ENCODE assay signal across 29 cellular contexts in the genomic region with DNA sequence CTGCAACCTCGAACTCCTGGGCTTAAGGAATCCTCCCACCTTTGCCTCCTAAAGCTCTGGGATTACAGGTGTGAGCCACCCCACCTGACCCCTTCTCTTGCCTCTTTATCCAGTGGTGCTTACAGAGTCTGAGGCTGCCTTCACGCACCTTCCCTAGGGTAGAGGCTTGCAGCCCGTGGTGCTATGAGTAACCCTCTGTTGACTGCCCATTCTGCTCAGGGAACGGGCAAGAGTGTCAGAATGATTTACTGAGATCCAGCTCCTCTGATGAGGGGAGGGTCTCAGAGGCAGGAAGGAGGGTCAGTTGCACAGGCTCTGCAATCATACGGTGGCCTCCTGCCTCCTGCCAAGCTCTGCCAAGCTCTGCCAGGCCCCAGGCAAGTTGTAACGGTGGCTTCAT.
"Had no signal": no experiment of that assay in that cellular context is flagged by ENCODE, and none has a peak within 500 bp of the region (broad histone marks: within the 10 kb centered on the region; RNA-seq: fewer than 3 reads in every experiment).

No MANE protein-coding gene starts in this region.

- DNase-seq: activated CD4-positive, alpha-beta memory T cell treated with anti-CD3 and anti-CD28 coated beads for 36 hours; activated CD4-positive, alpha-beta T cell treated with anti-CD3 and anti-CD28 coated beads, Interleukin-2, amount 10 ng/mL, durations not matched to agents 7 days and 5 days; activated CD4-positive, CD25-positive, alpha-beta regulatory T cell; activated CD8-positive, alpha-beta memory T cell treated with anti-CD3 and anti-CD28 coated beads for 24 hours; activated effector memory CD4-positive, alpha-beta T cell treated with anti-CD3 and anti-CD28 coated beads, Interleukin-2, amount 50 U/mL, for 16 hours; activated naive CD4-positive, alpha-beta T cell treated with Interleukin-2 at 50 U/mL for 16 hours; activated naive CD8-positive, alpha-beta T cell treated with anti-CD3 and anti-CD28 coated beads, Interleukin-2, amount 50 U/mL, for 24 hours; activated T-cell treated with anti-CD3 and anti-CD28 coated beads, Interleukin-2, amount 50 U/mL, for 4 hours; amniotic stem cell; body of pancreas; central memory CD4-positive, alpha-beta T cell; MM.1S; NCI-H1105; NCI-H1436; NCI-H1694 treated with DMSO at 0.1 percent for 48 hours; NCI-H2029 treated with DMSO at 0.1 percent for 48 hours; NCI-H510A treated with DMSO at 0.1 percent for 48 hours; NCI-H774; OCI-M1; RPMI8226; T-helper 1 cell had no signal

- H3K27ac ChIP-seq: ascending aorta, body of pancreas, KMS-11, SK-N-MC, VCaP had no signal

- H3K27ac Mint-ChIP-seq: activated CD4-positive, alpha-beta memory T cell treated with anti-CD3 and anti-CD28 coated beads for 36 hours; activated CD4-positive, alpha-beta T cell treated with anti-CD3 and anti-CD28 coated beads, Interleukin-2, amount 10 ng/mL, durations not matched to agents 7 days and 5 days; activated naive CD4-positive, alpha-beta T cell treated with anti-CD3 and anti-CD28 coated beads, Interleukin-2, amount 50 U/mL, for 72 hours; activated naive CD8-positive, alpha-beta T cell treated with anti-CD3 and anti-CD28 coated beads, Interleukin-2, amount 50 U/mL, for 24 hours had no signal

- H3K36me3 Mint-ChIP-seq: activated CD4-positive, alpha-beta memory T cell treated with anti-CD3 and anti-CD28 coated beads for 36 hours had no signal

- H3K9me3 Mint-ChIP-seq: activated naive CD8-positive, alpha-beta T cell treated with anti-CD3 and anti-CD28 coated beads, Interleukin-2, amount 50 U/mL, for 24 hours; activated T-cell treated with anti-CD3 and anti-CD28 coated beads, Interleukin-2, amount 50 U/mL, for 4 hours had no signal

- H3K36me3 ChIP-seq: ascending aorta had no signal

- H3K9me3 ChIP-seq: ascending aorta, body of pancreas had no signal

- H3K9ac ChIP-seq: KMS-11 had no signal

- H3K4me2 ChIP-seq: KMS-11 had no signal

- ATAC-seq: activated naive CD4-positive, alpha-beta T cell treated with anti-CD3 and anti-CD28 coated beads, Interleukin-2, amount 50 U/mL, for 72 hours; activated naive CD8-positive, alpha-beta T cell treated with anti-CD3 and anti-CD28 coated beads, Interleukin-2, amount 50 U/mL, for 24 hours; activated T-cell treated with anti-CD3 and anti-CD28 coated beads, Interleukin-2, amount 50 U/mL, for 4 hours; body of pancreas; Panc1; Right ventricle myocardium inferior had no signal

- H3K4me3 ChIP-seq: ascending aorta, body of pancreas, SK-N-MC had no signal

- H3K27me3 ChIP-seq: ascending aorta had no signal

- H3K27me3 Mint-ChIP-seq: activated CD4-positive, alpha-beta T cell treated with anti-CD3 and anti-CD28 coated beads, Interleukin-2, amount 10 ng/mL, durations not matched to agents 7 days and 5 days had no signal

- H3K4me3 Mint-ChIP-seq: activated CD4-positive, alpha-beta memory T cell treated with anti-CD3 and anti-CD28 coated beads for 36 hours; activated CD4-positive, alpha-beta T cell treated with anti-CD3 and anti-CD28 coated beads, Interleukin-2, amount 10 ng/mL, durations not matched to agents 7 days and 5 days; activated naive CD8-positive, alpha-beta T cell treated with anti-CD3 and anti-CD28 coated beads, Interleukin-2, amount 50 U/mL, for 24 hours; activated T-cell treated with anti-CD3 and anti-CD28 coated beads, Interleukin-2, amount 50 U/mL, for 4 hours had no signal

- H3K4me1 ChIP-seq: ascending aorta, body of pancreas had no signal

- H3K4me1 Mint-ChIP-seq: activated CD4-positive, alpha-beta T cell treated with anti-CD3 and anti-CD28 coated beads, Interleukin-2, amount 10 ng/mL, durations not matched to agents 7 days and 5 days had no signal

- FAIRE-seq: bronchial epithelial cell had no signal
